Comparison of ENCODE assay signal across 7 cellular contexts in genomic region chr14:50944647-50945413, GRCh38. TPM values are rescaled to one million over a fixed set of nuclear protein-coding genes. Genes with fewer than 3 reads are reported as not detected.
A peak's percentile ranks its signal among the peaks of the same experiment; 100 is the strongest.
DNase-seq lines count a peak whose midpoint lies in the region; TF ChIP-seq lines count a peak whose summit lies in the region.

No MANE protein-coding gene starts in this region.

- H4K5ac ChIP-seq in H9 (ENCODE audit: insufficient read length, low read depth, low read length), result no peak overlapping the region

- H3K23me2 ChIP-seq in H9 (ENCODE audit: insufficient read length, low read depth, low read length, poor library complexity, severe bottlenecking), result peaks cover 16% of the 10 kb centered on the region

- TF ChIP-seq CTCF in H9 (conservative IDR thresholded peaks at IDR 0.05) (no peak), astrocyte of the cerebellum (IDR thresholded peaks at IDR 0.05; ENCODE audit: low read depth, low read length, missing control alignments) (no peak)

- no peak overlapping the region for H2BK120ac ChIP-seq in H9 (ENCODE audit: low read depth, low read length, poor library complexity, severe bottlenecking)

- DNase-seq in ELR (ENCODE audit: low read depth), result peak; percentile 66
- no peak for DNase-seq in H9
- DNase-seq in NCI-H526 treated with DMSO at 0.1 percent for 48 hours (lab: John Stamatoyannopoulos, UW), result peak; percentile 54
- no peak for DNase-seq in astrocyte of the cerebellum (ENCODE audit: low read depth)
- no peak for DNase-seq in D341Med (ENCODE audit: low spot score)

- H3T11ph ChIP-seq in H9 (ENCODE audit: low read length), result no peak overlapping the region

- H3K27me3 Mint-ChIP-seq in H9 (ENCODE audit: low read depth), result peaks cover 9% of the 10 kb centered on the region

- 0 out of 2 replicates have a peak overlapping the region, but pooled peaks have one; percentile 14 for H3K14ac ChIP-seq in H9 (ENCODE audit: insufficient read depth, low read length)

- H4K20me1 ChIP-seq in H9 (ENCODE audit: control insufficient read depth, insufficient read depth, insufficient read length), result no peaks in the 10 kb centered on the region

- in situ Hi-C loops in astrocyte of the cerebellum (cut with HindIII; ENCODE audit: low sequenced_read_pairs), result no loop called here

- H3K27me3 ChIP-seq in H9 (ENCODE audit: insufficient read depth, low read length) (no peaks in the 10 kb centered on the region), iPS-20b (ENCODE audit: insufficient read depth, low read length) (peaks cover 13% of the 10 kb centered on the region; the same call in 1 of the 2 replicates)

- no peak overlapping the region for H3K27ac ChIP-seq in H9 (ENCODE audit: insufficient read length, low read depth, low read length)
- H3K27ac ChIP-seq in iPS-20b (ENCODE audit: low read length), result no peak overlapping the region
- H3K27ac ChIP-seq in skin epidermis, result peak overlapping the region; percentile 33 to 93 (median 84)

- no peaks in the 10 kb centered on the region for H3K4me1 ChIP-seq in H9 (ENCODE audit: insufficient read depth, low read length)
- no peaks in the 10 kb centered on the region; the same call in 1 of the 2 replicates for H3K4me1 ChIP-seq in iPS-20b (ENCODE audit: insufficient read depth, low read length)

- no peaks in the 10 kb centered on the region for H3K79me2 ChIP-seq in H9 (ENCODE audit: insufficient read depth, low read length)

- H2AFZ ChIP-seq in H9 (ENCODE audit: low read length), result peak overlapping the region; percentile 17

- peaks cover 3 to 5% of the 10 kb centered on the region in 2 experiments; a peak in 3 of 5 replicates for H3K9me3 Mint-ChIP-seq in H9

- H3K23ac ChIP-seq in H9 (ENCODE audit: insufficient read length, low read depth, low read length), result no peak overlapping the region

- peaks cover 8 to 12% of the 10 kb centered on the region in 2 experiments for H3K4me1 Mint-ChIP-seq in H9

- peaks cover 5% of the 10 kb centered on the region for H3K36me3 ChIP-seq in iPS-20b (ENCODE audit: insufficient read depth, low read depth, low read length)

- peak overlapping the region; percentile 85 to 93 for H3K4me3 Mint-ChIP-seq in H9

- no peak overlapping the region for H3K4ac ChIP-seq in H9 (ENCODE audit: low read depth, low read length)

- H4K91ac ChIP-seq in H9 (ENCODE audit: insufficient read length, low read depth, low read length), result no peak overlapping the region

- H2BK12ac ChIP-seq in H9 (ENCODE audit: insufficient read length, low read depth, low read length), result no peak overlapping the region

- H3K4me3 ChIP-seq in astrocyte of the cerebellum (ENCODE audit: low read depth, low read length) (peak overlapping the region; percentile 72), iPS-20b (ENCODE audit: low read length) (peak overlapping the region; percentile 90), skin epidermis (peak overlapping the region; percentile 53 to 80 (median 72))

- H3K56ac ChIP-seq in H9 (ENCODE audit: insufficient read length, low read depth, low read length), result no peak overlapping the region

- no peak overlapping the region for H2BK5ac ChIP-seq in H9 (ENCODE audit: insufficient read length, low read length)

- no peak overlapping the region for H2BK15ac ChIP-seq in H9 (ENCODE audit: low read depth, low read length)

- H3K36me3 Mint-ChIP-seq in H9 (ENCODE audit: insufficient read depth in 1 of 3, low read depth in 3 of 3), result peaks cover 2 to 10% (median 7%) of the 10 kb centered on the region in 3 experiments; a peak in 5 of 7 replicates

- H2AK5ac ChIP-seq in H9 (ENCODE audit: insufficient read length, low read length), result no peak overlapping the region

- H3K9ac ChIP-seq in H9 (ENCODE audit: extremely low read depth, insufficient read length, low read length) (peak overlapping the region; percentile 0), iPS-20b (ENCODE audit: low read depth, low read length) (peak overlapping the region; percentile 56; the same call in 1 of the 2 replicates)

- H3K18ac ChIP-seq in H9 (ENCODE audit: insufficient read length, low read depth, low read length), result no peak overlapping the region

- H3K79me1 ChIP-seq in H9 (ENCODE audit: insufficient read depth, low read depth, low read length, poor library complexity, severe bottlenecking), result no peaks in the 10 kb centered on the region

- H3K9me3 ChIP-seq in H9 (ENCODE audit: control insufficient read depth, low read depth, low read length) (no peaks in the 10 kb centered on the region), iPS-20b (ENCODE audit: insufficient read depth, low read depth, low read length) (no peaks in the 10 kb centered on the region)

- WGBS in H9 (ENCODE audit: extremely low coverage, insufficient read length, low lambda C conversion rate), result no CpG with 5 or more reads among the region's 29 CpGs

- peak overlapping the region; percentile 63 for H3K4me2 ChIP-seq in H9 (ENCODE audit: insufficient read depth, insufficient read length, low read length)

- no peak overlapping the region for H3K27ac Mint-ChIP-seq in H9

- H4K8ac ChIP-seq in H9 (replicated peaks; ENCODE audit: insufficient read length, low read depth, low read length), result no peak overlapping the region

- H2BK20ac ChIP-seq in H9 (ENCODE audit: low read depth, low read length, poor library complexity, severe bottlenecking), result no peak overlapping the region

RNA-seq across cellular contexts. Expression of gene PYGL, which starts 0.5 kb away (rescaled TPM):
- 53.8 and 55.1 TPM in 2 replicates for total RNA-seq in H9 (2021)

Comparison
In these comparisons a context has a peak if more than half of its experiments do, and no peak if none do; other contexts are left out.
1. DNase-seq: peak in ELR (single experiment) and NCI-H526 treated with DMSO at 0.1 percent for 48 hours (single experiment); none in H9 (single experiment), astrocyte of the cerebellum (single experiment) and D341Med (single experiment).
2. H3K27ac ChIP-seq: peak in skin epidermis (21 of 21); none in H9 (single experiment) and iPS-20b (single experiment).
3. Peak in every context shown above with its lines, with median percentiles within 50 percentile points of each other: H3K4me3 ChIP-seq.